Comparison of ENCODE assay signal across 30 cellular contexts in genomic region chr5:103210952-103211351, GRCh38.
"Had no signal": no experiment of that assay in that cellular context is flagged by ENCODE, and none has a peak within 500 bp of the region (broad histone marks: within the 10 kb centered on the region; RNA-seq: fewer than 3 reads in every experiment).

No MANE protein-coding gene starts in this region.

- H3K4me3 Mint-ChIP-seq: brain; nephron progenitor cell; T-helper 1 cell treated with Interleukin-12 subunit alpha and Interleukin-12 subunit beta and Interleukin-4 antibody, amounts not matched to agents 30 μg/mL and 1 μg/mL, for 36 hours had no signal

- H3K4me1 ChIP-seq: adrenal gland, ascending aorta, right lobe of liver, upper lobe of right lung had no signal

- H3K27me3 Mint-ChIP-seq: brain, progenitor cell of endocrine pancreas had no signal

- ATAC-seq: activated naive CD4-positive, alpha-beta T cell treated with anti-CD3 and anti-CD28 coated beads, Interleukin-2, amount 50 U/mL, for 72 hours; heart left ventricle; left lung; lower lobe of right lung; right lobe of liver; upper lobe of right lung had no signal

- H3K27ac Mint-ChIP-seq: activated naive CD4-positive, alpha-beta T cell treated with anti-CD3 and anti-CD28 coated beads, Interleukin-2, amount 50 U/mL, for 72 hours; brain; nephron progenitor cell; progenitor cell of endocrine pancreas; T-helper 1 cell treated with Interleukin-12 subunit alpha and Interleukin-12 subunit beta and Interleukin-4 antibody, amounts not matched to agents 30 μg/mL and 1 μg/mL, for 36 hours had no signal

- H3K36me3 ChIP-seq: adrenal gland, cardiac muscle cell, ovary, right lobe of liver, thyroid gland, upper lobe of right lung had no signal

- H3K9me3 Mint-ChIP-seq: brain; nephron progenitor cell; T-helper 1 cell treated with Interleukin-12 subunit alpha and Interleukin-12 subunit beta and Interleukin-4 antibody, amounts not matched to agents 30 μg/mL and 1 μg/mL, for 36 hours had no signal

- H3K27ac ChIP-seq: adrenal gland, ascending aorta, cardiac muscle cell, lower lobe of right lung, ovary, right lobe of liver, stomach, thyroid gland, upper lobe of right lung, VCaP had no signal

- H3K4me3 ChIP-seq: adrenal gland, ascending aorta, cardiac muscle cell, heart left ventricle, left lung, lower lobe of right lung, ovary, right lobe of liver, stomach, thyroid gland, upper lobe of right lung had no signal

- H3K36me3 Mint-ChIP-seq: activated naive CD4-positive, alpha-beta T cell treated with anti-CD3 and anti-CD28 coated beads, Interleukin-2, amount 50 U/mL, for 72 hours had no signal

- DNase-seq: activated CD4-positive, alpha-beta T cell treated with anti-CD3 and anti-CD28 coated beads for 48 hours; activated CD4-positive, alpha-beta T cell treated with anti-CD3 and anti-CD28 coated beads, Interleukin-2, amount 50 U/mL, for 48 hours; activated naive CD4-positive, alpha-beta T cell; activated T-cell treated with anti-CD3 and anti-CD28 coated beads, Interleukin-2, amount 50 U/mL, for 48 hours; adrenal gland; cortex of kidney; foreskin fibroblast; heart left ventricle; hypothalamus; kidney glomerular epithelial cell; left lung; lower lobe of right lung; mesenchymal stem cell; nephron progenitor cell; ovary; right lobe of liver; stimulated activated CD4-positive, alpha-beta T cell treated with anti-CD3 and anti-CD28 coated beads, Interleukin-4, amount 100 ng/mL, for 1 hour; stomach; SW 1271; T-helper 9 cell; thyroid gland; upper lobe of right lung had no signal

- H3K27me3 ChIP-seq: adrenal gland, ascending aorta, cardiac muscle cell, heart left ventricle, left lung, neutrophil, ovary, right lobe of liver, stomach, thyroid gland, upper lobe of right lung had no signal

- H3K9me3 ChIP-seq: adrenal gland, ascending aorta, heart left ventricle, left lung, lower lobe of right lung, neutrophil, ovary, right lobe of liver, stomach, thyroid gland, upper lobe of right lung had no signal
